ENCODE assay signal across 8 cellular contexts in genomic region chr17:28902819-28903545, GRCh38. TPM values are rescaled to one million over a fixed set of nuclear protein-coding genes. Genes with fewer than 3 reads are reported as not detected.
A peak's percentile ranks its signal among the peaks of the same experiment; 100 is the strongest.
DNase-seq lines count a peak whose midpoint lies in the region; ATAC-seq and TF ChIP-seq lines count a peak whose summit lies in the region.

A gene with protein sequence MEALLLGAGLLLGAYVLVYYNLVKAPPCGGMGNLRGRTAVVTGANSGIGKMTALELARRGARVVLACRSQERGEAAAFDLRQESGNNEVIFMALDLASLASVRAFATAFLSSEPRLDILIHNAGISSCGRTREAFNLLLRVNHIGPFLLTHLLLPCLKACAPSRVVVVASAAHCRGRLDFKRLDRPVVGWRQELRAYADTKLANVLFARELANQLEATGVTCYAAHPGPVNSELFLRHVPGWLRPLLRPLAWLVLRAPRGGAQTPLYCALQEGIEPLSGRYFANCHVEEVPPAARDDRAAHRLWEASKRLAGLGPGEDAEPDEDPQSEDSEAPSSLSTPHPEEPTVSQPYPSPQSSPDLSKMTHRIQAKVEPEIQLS (minus strand): TSS chr17:28903079. CDS start chr17:28902944, 135 bp downstream.

- peaks cover 34% of the 10 kb centered on the region for H3K4me1 Mint-ChIP-seq in activated CD4-positive, alpha-beta T cell treated with anti-CD3 and anti-CD28 coated beads for 36 hours
- H3K4me1 Mint-ChIP-seq in chondrocyte (ENCODE audit: low read depth): peaks cover 14% of the 10 kb centered on the region

- H3K4me3 Mint-ChIP-seq in activated CD4-positive, alpha-beta T cell treated with anti-CD3 and anti-CD28 coated beads for 36 hours: peak within 1 kb of the TSS; percentile 87
- peak within 1 kb of the TSS; percentile 79 for H3K4me3 Mint-ChIP-seq in chondrocyte (ENCODE audit: unreplicated experiment)

- intact Hi-C loops in activated CD4-positive, alpha-beta T cell treated with anti-CD3 and anti-CD28 coated beads for 36 hours (cut with DNase I, micrococcal nuclease): loop anchor here (1.0 to 5.0 kb wide), 11 partner anchors 49 to 258 kb away; partner anchors contain the start of genes BLTP2 (in 1 of the 2), FAM222B (in 1 of the 2), NEK8 (in 1 of the 2) and RPL23A (in 1 of the 2)

- H3K27ac Mint-ChIP-seq in activated CD4-positive, alpha-beta T cell treated with anti-CD3 and anti-CD28 coated beads for 36 hours: peak within 1 kb of the TSS; percentile 92
- H3K27ac Mint-ChIP-seq in chondrocyte (ENCODE audit: unreplicated experiment): peak within 1 kb of the TSS; percentile 74

- peaks cover 29% of the 10 kb centered on the region for H3K36me3 Mint-ChIP-seq in activated CD4-positive, alpha-beta T cell treated with anti-CD3 and anti-CD28 coated beads for 36 hours (ENCODE audit: low read depth)
- H3K36me3 Mint-ChIP-seq in chondrocyte (ENCODE audit: low read depth): peaks cover 9% of the 10 kb centered on the region

- POLR2A ChIA-PET in activated CD4-positive, alpha-beta T cell treated with anti-CD3 and anti-CD28 coated beads for 36 hours (lab: Charles Lee): interaction anchor here (1.1 to 1.2 kb wide), 2 partner anchors 8 to 139 kb away, joined by 4 read pairs; no protein-coding TSS in a partner anchor

- CTCF ChIA-PET in activated CD4-positive, alpha-beta T cell treated with anti-CD3 and anti-CD28 coated beads for 36 hours (lab: Charles Lee): interaction anchor here (0.6 to 2.9 kb wide), 19 partner anchors 9 to 533 kb away, joined by 3 to 13 read pairs (median 4); partner anchors contain the start of gene VTN

- H3K27me3 Mint-ChIP-seq in activated CD4-positive, alpha-beta T cell treated with anti-CD3 and anti-CD28 coated beads for 36 hours: no peaks in the 10 kb centered on the region
- H3K27me3 Mint-ChIP-seq in chondrocyte (ENCODE audit: low read depth): no peaks in the 10 kb centered on the region

- ATAC-seq in HG03432 (IDR thresholded peaks at IDR 0.05; ENCODE audit: unreplicated experiment): peak; percentile 93
- ATAC-seq in activated CD4-positive, alpha-beta T cell treated with anti-CD3 and anti-CD28 coated beads for 36 hours: peak; percentile 89

- DNase-seq in AML-193 (lab: John Stamatoyannopoulos, UW): peak; percentile 94 to 96
- DNase-seq in NCI-H460 (ENCODE audit: extremely low read depth, low read depth): peak; percentile 89
- peak; percentile 97 for DNase-seq in activated CD4-positive, alpha-beta T cell treated with anti-CD3 and anti-CD28 coated beads for 36 hours
- DNase-seq in chondrocyte (ENCODE audit: low spot score): no peak
- peak; percentile 89 for DNase-seq in kidney glomerular epithelial cell (lab: John Stamatoyannopoulos, UW)
- peak; percentile 73 to 92 (median 86) for DNase-seq in stimulated activated CD4-positive, alpha-beta T cell treated with anti-CD3 and anti-CD28 coated beads, Interleukin-1b, Interleukin-23, amount 100 ng/mL, for 24 hours (ENCODE audit: low read depth in 4 of 4, low spot score in 1 of 4)

- peak; percentile 47 for TF ChIP-seq POLR2A in GM19099 (IDR thresholded peaks at IDR 0.05; ENCODE audit: extremely low read depth, insufficient read length, low read depth)

- no peaks in the 10 kb centered on the region for H3K9me3 Mint-ChIP-seq in activated CD4-positive, alpha-beta T cell treated with anti-CD3 and anti-CD28 coated beads for 36 hours (ENCODE audit: low read depth)
- no peaks in the 10 kb centered on the region for H3K9me3 Mint-ChIP-seq in chondrocyte (ENCODE audit: low read depth)

- TF ChIP-seq CTCF in chondrocyte (IDR thresholded peaks at IDR 0.05): peak; percentile 97

RNA-seq across cellular contexts. Expression of the gene that starts here (rescaled TPM):
- total RNA-seq in NCI-H460 (2014; rRNA removed; shearing (Covaris generic)): 5.1 and 5.6 TPM in 2 replicates
- polyA plus RNA-seq in NCI-H460 (2014; cell fraction: nucleus; rRNA removed): 10.5 and 12.9 TPM in 2 replicates
- 10 to 100 TPM; 23.3 to 29.5 TPM for total RNA-seq in activated CD4-positive, alpha-beta T cell treated with anti-CD3 and anti-CD28 coated beads for 36 hours
- total RNA-seq in chondrocyte: 4.4 to 6.0 TPM (median 5.8 TPM) in 3 replicates
